In genomic region chr14:20530771-20531571, GRCh38 we compare ENCODE assay signal across 8 cellular contexts. TPM values are rescaled to one million over a fixed set of nuclear protein-coding genes. Genes with fewer than 3 reads are reported as not detected.
DNase-seq lines count a peak whose midpoint lies in the region; ATAC-seq lines count a peak whose summit lies in the region.

No MANE protein-coding gene starts in this region.

- no peak overlapping the region for H2BK120ac ChIP-seq in mesenchymal stem cell (ENCODE audit: low read depth, low read length)

- peaks cover 0 to 27% of the 10 kb centered on the region in 2 experiments for H3K27me3 ChIP-seq in mesenchymal stem cell (ENCODE audit: control insufficient read depth in 1 of 2, insufficient read depth in 1 of 2, low read length in 2 of 2)

- no peak overlapping the region for H2AK5ac ChIP-seq in mesenchymal stem cell (ENCODE audit: low read length, severe bottlenecking)

- H3K23ac ChIP-seq in mesenchymal stem cell (ENCODE audit: low read length in 2 of 2): no peak overlapping the region

- no peak overlapping the region for H3K27ac ChIP-seq in mesenchymal stem cell (ENCODE audit: low read length, poor library complexity, severe bottlenecking)

- ATAC-seq in HG02852 (IDR thresholded peaks at IDR 0.05; ENCODE audit: unreplicated experiment) (peak; percentile 48), HG02970 (IDR thresholded peaks at IDR 0.05; ENCODE audit: low FRiP score, unreplicated experiment) (no peak)

- no peak overlapping the region for H3K4ac ChIP-seq in mesenchymal stem cell (ENCODE audit: low read depth in 1 of 2, low read length in 2 of 2)

- 26% methylated on average over 8 of the region's 8 CpGs for WGBS in mesenchymal stem cell

- peak; percentile 60 for DNase-seq in COR-L47 (lab: John Stamatoyannopoulos, UW)
- DNase-seq in NCI-H526 treated with DMSO at 0.1 percent for 48 hours (lab: John Stamatoyannopoulos, UW): peak; percentile 32
- peak; percentile 38 to 54 for DNase-seq in activated CD4-positive, alpha-beta T cell treated with anti-CD3 and anti-CD28 coated beads, Interleukin-2, amount 50 U/mL, for 24 hours (ENCODE audit: low read depth in 1 of 2, low spot score in 1 of 2)
- DNase-seq in ecto neural progenitor cell (ENCODE audit: low spot score): peak; percentile 66
- DNase-seq in mesenchymal stem cell: peak; percentile 75
- peak; percentile 39 to 50 for DNase-seq in stimulated activated CD8-positive, alpha-beta memory T cell treated with anti-CD3 and anti-CD28 coated beads, Interleukin-2, amount 100 ng/mL, for 1 hour (ENCODE audit: low read depth in 2 of 2)

- H4K8ac ChIP-seq in mesenchymal stem cell (ENCODE audit: low read length): no peak overlapping the region

- H3K9me3 ChIP-seq in mesenchymal stem cell (ENCODE audit: control insufficient read depth, low read length): no peaks in the 10 kb centered on the region

- H3K9ac ChIP-seq in mesenchymal stem cell (ENCODE audit: low read length): no peak overlapping the region

- H2BK15ac ChIP-seq in mesenchymal stem cell (ENCODE audit: low read depth, poor library complexity, severe bottlenecking): no peak overlapping the region

- H3K14ac ChIP-seq in mesenchymal stem cell (ENCODE audit: low read length in 2 of 2): no peak overlapping the region

- H3K4me1 ChIP-seq in mesenchymal stem cell (ENCODE audit: control insufficient read depth, insufficient read depth, low read depth, low read length): no peaks in the 10 kb centered on the region

- no peak overlapping the region for H2BK5ac ChIP-seq in mesenchymal stem cell (ENCODE audit: low read depth, low read length, poor library complexity, severe bottlenecking)

- H3K36me3 ChIP-seq in mesenchymal stem cell (ENCODE audit: control insufficient read depth in 1 of 2, insufficient read depth in 2 of 2, low read depth in 1 of 2, low read length in 2 of 2): no peaks in the 10 kb centered on the region

- H2AFZ ChIP-seq in mesenchymal stem cell (ENCODE audit: low read depth, low read length): no peak overlapping the region

- no peaks in the 10 kb centered on the region for H3K79me1 ChIP-seq in mesenchymal stem cell (replicated peaks; ENCODE audit: low read length, poor library complexity, severe bottlenecking)

- no peak overlapping the region for H4K91ac ChIP-seq in mesenchymal stem cell (ENCODE audit: low read length)

- H3K18ac ChIP-seq in mesenchymal stem cell (ENCODE audit: low read depth in 1 of 2, low read length in 2 of 2): no peak overlapping the region

- no peak overlapping the region for H2BK12ac ChIP-seq in mesenchymal stem cell (ENCODE audit: low read length in 2 of 2)

- H3K4me2 ChIP-seq in mesenchymal stem cell (ENCODE audit: low read length, poor library complexity, severe bottlenecking): no peak overlapping the region

- no peak overlapping the region for H3K4me3 ChIP-seq in mesenchymal stem cell (ENCODE audit: insufficient read depth in 1 of 2, low read depth in 1 of 2, low read length in 2 of 2)

RNA-seq across cellular contexts. Expression of gene RNASE10, which starts 25.6 kb away (rescaled TPM):
- not detected for polyA plus RNA-seq in mesenchymal stem cell (2013, experiment 1 of 2)
- polyA plus RNA-seq in mesenchymal stem cell (2013, experiment 2 of 2): 0.04 TPM

RNA-seq across cellular contexts. Expression of gene RNASE9, which starts 29.9 kb away (rescaled TPM):
- polyA plus RNA-seq in mesenchymal stem cell (2013, experiment 1 of 2): not detected
- polyA plus RNA-seq in mesenchymal stem cell (2013, experiment 2 of 2): not detected

RNA-seq across cellular contexts. Expression of gene RNASE11, which starts 56.8 kb away (rescaled TPM):
- not detected for polyA plus RNA-seq in mesenchymal stem cell (2013, experiment 1 of 2)
- polyA plus RNA-seq in mesenchymal stem cell (2013, experiment 2 of 2): 0.07 TPM
